Comparison of ENCODE assay signal across 8 cellular contexts in the genomic region with DNA sequence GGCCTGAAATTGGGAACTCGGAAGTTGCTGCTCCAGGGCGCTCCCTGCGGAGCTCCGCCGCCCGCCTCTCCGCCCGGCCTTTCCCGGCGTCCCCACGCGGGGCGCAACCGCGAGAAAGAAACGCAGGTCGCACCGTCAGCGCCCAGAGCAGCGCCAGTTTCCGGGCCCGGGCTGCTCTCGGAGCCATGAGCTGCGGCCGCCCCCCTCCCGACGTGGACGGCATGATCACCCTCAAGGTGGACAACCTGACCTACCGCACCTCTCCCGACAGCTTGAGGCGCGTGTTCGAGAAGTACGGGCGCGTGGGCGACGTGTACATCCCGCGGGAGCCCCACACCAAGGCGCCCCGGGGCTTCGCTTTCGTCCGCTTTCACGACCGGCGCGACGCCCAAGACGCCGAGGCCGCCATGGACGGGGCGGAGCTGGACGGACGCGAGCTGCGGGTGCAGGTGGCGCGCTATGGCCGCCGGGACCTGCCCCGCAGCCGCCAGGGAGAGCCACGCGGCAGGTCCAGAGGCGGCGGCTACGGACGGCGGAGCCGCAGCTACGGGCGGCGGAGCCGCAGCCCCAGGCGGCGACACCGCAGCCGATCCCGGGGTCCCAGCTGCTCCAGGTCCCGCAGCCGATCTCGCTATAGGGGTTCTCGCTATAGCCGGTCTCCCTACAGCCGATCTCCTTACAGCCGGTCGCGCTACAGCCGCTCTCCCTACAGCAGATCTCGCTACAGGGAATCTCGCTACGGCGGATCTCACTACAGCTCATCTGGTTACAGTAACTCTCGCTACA. TPM values are rescaled to one million over a fixed set of nuclear protein-coding genes. Genes with fewer than 3 reads are reported as not detected.
A peak's percentile ranks its signal among the peaks of the same experiment; 100 is the strongest.
DNase-seq lines count a peak whose midpoint lies in the region; ATAC-seq, FAIRE-seq and TF ChIP-seq lines count a peak whose summit lies in the region.

No MANE protein-coding gene starts in this region.

- peaks cover 12% of the 10 kb centered on the region for H3K4me1 ChIP-seq in GM23248 (ENCODE audit: insufficient read depth)
- H3K4me1 ChIP-seq in pancreas, result peaks cover 10 to 19% (median 18%) of the 10 kb centered on the region in 3 donors
- H3K4me1 ChIP-seq in transverse colon, result peaks cover 3 to 17% (median 15%) of the 10 kb centered on the region in 4 donors

- TF ChIP-seq POLR2A in transverse colon (IDR thresholded peaks at IDR 0.05), result peak; percentile 84

- H3K27ac ChIP-seq in GM23248, result peak overlapping the region; percentile 85
- peak overlapping the region; percentile 96 to 98 (median 98) for H3K27ac ChIP-seq in pancreas
- peak overlapping the region; percentile 94 to 99 (median 98) for H3K27ac ChIP-seq in transverse colon

- no peak for FAIRE-seq in pancreas (lab: Jason Lieb, UNC)

- H3K27ac Mint-ChIP-seq in activated naive CD4-positive, alpha-beta T cell treated with anti-CD3 and anti-CD28 coated beads, Interleukin-2, amount 50 U/mL, for 72 hours, result peak overlapping the region; percentile 94 to 97

- H3K27me3 ChIP-seq in GM23248 (replicated peaks; ENCODE audit: insufficient read depth) (no peaks in the 10 kb centered on the region), pancreas (no peaks in the 10 kb centered on the region), transverse colon (no peaks in the 10 kb centered on the region)

- intact Hi-C loops in Right ventricle myocardium inferior (cut with DNase I), result loop anchor here (1.0 to 10.0 kb wide), 5 partner anchors 84 to 638 kb away; partner anchors contain the start of genes CWC15, KDM4D and SESN3
- intact Hi-C loops in pancreas (cut with DNase I), result no loop called here
- intact Hi-C loops in transverse colon (cut with DNase I; ENCODE audit: low total_unique reads), result no loop called here

- TF ChIP-seq CTCF in pancreas (IDR thresholded peaks at IDR 0.05) (peak in 2 of 4 donors; percentile 39 to 54), transverse colon (IDR thresholded peaks at IDR 0.05) (peak; percentile 54 to 77 (median 64))

- H3K4me3 ChIP-seq in GM23248 (peak overlapping the region; percentile 99), pancreas (peak overlapping the region; percentile 49 to 80 (median 72)), transverse colon (peak overlapping the region; percentile 58 to 85 (median 78))

- peak; percentile 87 for DNase-seq in GM03348 (ENCODE audit: low spot score)
- DNase-seq in GM23248, result peak; percentile 91
- DNase-seq in Kasumi-1 (lab: John Stamatoyannopoulos, UW), result peak; percentile 75 to 76
- peak; percentile 77 for DNase-seq in SK-N-DZ (ENCODE audit: low spot score)
- DNase-seq in activated naive CD4-positive, alpha-beta T cell treated with anti-CD3 and anti-CD28 coated beads, Interleukin-2, amount 50 U/mL, for 72 hours (ENCODE audit: low spot score in 2 of 2), result peak; percentile 76 to 85
- DNase-seq in Right ventricle myocardium inferior (ENCODE audit: missing footprints), result peak; percentile 91
- DNase-seq in pancreas, result peak; percentile 78 to 90 (median 88)
- DNase-seq in transverse colon, result peak; percentile 85

- H3K36me3 ChIP-seq in GM23248 (ENCODE audit: low read depth) (no peaks in the 10 kb centered on the region), pancreas (no peaks in the 10 kb centered on the region), transverse colon (no peaks in the 10 kb centered on the region)

- no peaks in the 10 kb centered on the region for H4K20me1 ChIP-seq in GM23248 (ENCODE audit: insufficient read depth)

- in situ Hi-C loops in GM23248 (cut with MboI) (no loop called here), transverse colon (cut with MboI; ENCODE audit: low pct_ligation_motif_present in 1 of 4, low pct_unique_long_range_greater_than_20kb in 1 of 4, low sequenced_read_pairs in 3 of 4) (loop anchor here in 2 of 4 donors (10.0 kb wide), 3 partner anchors 78 to 638 kb away; partner anchors contain the start of genes CWC15 (in 2 of the 2) and KDM4D (in 2 of the 2))

- WGBS in GM23248 (ENCODE audit: low coverage in 1 of 2, low lambda C conversion rate in 2 of 2, missing lambda C conversion rate in 2 of 2), 2 experiments, result 1% methylated on average over 36 to 71 of the region's 97 CpGs
- WGBS in pancreas, 2 donors, result 0% methylated on average over 84 to 97 of the region's 97 CpGs
- WGBS in transverse colon (ENCODE audit: low coverage in 1 of 2), 2 donors, result 0% methylated on average over 1 to 58 of the region's 97 CpGs

- no peaks in the 10 kb centered on the region for H3K9me2 ChIP-seq in GM23248 (ENCODE audit: insufficient read depth)

- no peak for TF ChIP-seq EP300 in transverse colon (IDR thresholded peaks at IDR 0.05; ENCODE audit: low read depth)

- no peaks in the 10 kb centered on the region for H3K9me3 Mint-ChIP-seq in activated naive CD4-positive, alpha-beta T cell treated with anti-CD3 and anti-CD28 coated beads, Interleukin-2, amount 50 U/mL, for 72 hours

- ATAC-seq in activated naive CD4-positive, alpha-beta T cell treated with anti-CD3 and anti-CD28 coated beads, Interleukin-2, amount 50 U/mL, for 72 hours, result peak; percentile 70 to 78
- ATAC-seq in Right ventricle myocardium inferior (peak; percentile 88), pancreas (peak; percentile 75 to 87 (median 84))

- peaks cover 34% of the 10 kb centered on the region for H3K79me2 ChIP-seq in GM23248 (ENCODE audit: insufficient read depth)

- H3K9ac ChIP-seq in GM23248, result peak overlapping the region; percentile 93

- H3K36me3 Mint-ChIP-seq in activated naive CD4-positive, alpha-beta T cell treated with anti-CD3 and anti-CD28 coated beads, Interleukin-2, amount 50 U/mL, for 72 hours, result peaks cover 12 to 23% of the 10 kb centered on the region in 2 donors

- H3F3A ChIP-seq in GM23248 (ENCODE audit: insufficient read depth), result peaks cover 23% of the 10 kb centered on the region

- H3K4me2 ChIP-seq in GM23248 (ENCODE audit: unreplicated experiment), result peak overlapping the region; percentile 98

- peak overlapping the region; percentile 91 for H2AFZ ChIP-seq in GM23248

- H3K9me3 ChIP-seq in GM23248 (ENCODE audit: low read depth) (no peaks in the 10 kb centered on the region), pancreas (no peaks in the 10 kb centered on the region), transverse colon (no peaks in the 10 kb centered on the region)

RNA-seq across cellular contexts. Expression of gene SRSF8, which starts 0.5 kb away (rescaled TPM):
- total RNA-seq in GM23248 (2014; rRNA removed; shearing (Covaris generic)), result 14.8 and 27.7 TPM in 2 replicates
- polyA plus RNA-seq in GM23248 (2016; fragmentation: Nextera tagmentation; extraction: Ambion mirVana), result 33.3 and 39.4 TPM in 2 replicates
- 45.0 and 49.7 TPM in 2 replicates for polyA plus RNA-seq in SK-N-DZ (2014; cell fraction: cytosol; rRNA removed)
- 13.7 and 19.0 TPM in 2 replicates for polyA plus RNA-seq in SK-N-DZ (2014; cell fraction: nucleus; rRNA removed)
- total RNA-seq in activated naive CD4-positive, alpha-beta T cell treated with anti-CD3 and anti-CD28 coated beads, Interleukin-2, amount 50 U/mL, for 72 hours, result 10 to 100 TPM; 19.5 to 25.4 TPM
- total RNA-seq in Right ventricle myocardium inferior, result 22.8 TPM
- 10 to 100 TPM; 17.3 to 30.3 (median 25.0) TPM for total RNA-seq in pancreas
- 10 to 100 TPM; 28.5 to 35.9 TPM for polyA plus RNA-seq in pancreas
- total RNA-seq in transverse colon, result 10 to 100 TPM; 28.5 to 37.8 (median 33.3) TPM

RNA-seq across cellular contexts. Expression of gene KDM4F, which starts 18.0 kb away (rescaled TPM):
- not detected in 2 replicates for total RNA-seq in GM23248 (2014; rRNA removed; shearing (Covaris generic))
- not detected in 2 replicates for polyA plus RNA-seq in GM23248 (2016; fragmentation: Nextera tagmentation; extraction: Ambion mirVana)
- not detected in 2 replicates for polyA plus RNA-seq in SK-N-DZ (2014; cell fraction: cytosol; rRNA removed)
- not detected in 2 replicates for polyA plus RNA-seq in SK-N-DZ (2014; cell fraction: nucleus; rRNA removed)
- total RNA-seq in activated naive CD4-positive, alpha-beta T cell treated with anti-CD3 and anti-CD28 coated beads, Interleukin-2, amount 50 U/mL, for 72 hours, result not detected
- total RNA-seq in Right ventricle myocardium inferior, result not detected
- not detected for total RNA-seq in pancreas
- not detected for polyA plus RNA-seq in pancreas
- total RNA-seq in transverse colon, result not detected

RNA-seq across cellular contexts. Expression of gene ENDOD1, which starts 22.4 kb away (rescaled TPM):
- 33.7 and 35.9 TPM in 2 replicates for total RNA-seq in GM23248 (2014; rRNA removed; shearing (Covaris generic))
- polyA plus RNA-seq in GM23248 (2016; fragmentation: Nextera tagmentation; extraction: Ambion mirVana), result 15.5 and 16.1 TPM in 2 replicates
- polyA plus RNA-seq in SK-N-DZ (2014; cell fraction: cytosol; rRNA removed), result 5.9 and 7.3 TPM in 2 replicates
- polyA plus RNA-seq in SK-N-DZ (2014; cell fraction: nucleus; rRNA removed), result 2.0 and 3.1 TPM in 2 replicates
- total RNA-seq in activated naive CD4-positive, alpha-beta T cell treated with anti-CD3 and anti-CD28 coated beads, Interleukin-2, amount 50 U/mL, for 72 hours, result 10 to 100 TPM in 1 of 2 donors, 1 to 10 TPM in 1; 6.3 to 11.4 TPM
- 11.2 TPM for total RNA-seq in Right ventricle myocardium inferior
- 1 to 10 TPM; 3.3 to 8.9 (median 5.1) TPM for total RNA-seq in pancreas
- polyA plus RNA-seq in pancreas, result 1 to 10 TPM; 2.0 to 5.8 TPM
- total RNA-seq in transverse colon, result 10 to 100 TPM; 36.4 to 86.2 (median 73.2) TPM

RNA-seq across cellular contexts. Expression of gene KDM4E, which starts 42.2 kb away (rescaled TPM):
- not detected in 2 replicates for total RNA-seq in GM23248 (2014; rRNA removed; shearing (Covaris generic))
- polyA plus RNA-seq in GM23248 (2016; fragmentation: Nextera tagmentation; extraction: Ambion mirVana) (not detected in 2 replicates), pancreas (not detected)
- not detected in 2 replicates for polyA plus RNA-seq in SK-N-DZ (2014; cell fraction: cytosol; rRNA removed)
- polyA plus RNA-seq in SK-N-DZ (2014; cell fraction: nucleus; rRNA removed), result not detected in 2 replicates
- under 1 TPM in 1 of 2 donors, not detected in 1; 0.09 TPM for total RNA-seq in activated naive CD4-positive, alpha-beta T cell treated with anti-CD3 and anti-CD28 coated beads, Interleukin-2, amount 50 U/mL, for 72 hours
- total RNA-seq in Right ventricle myocardium inferior (not detected), pancreas (not detected), transverse colon (not detected)

Comparison
In these comparisons a context has a peak if more than half of its experiments do, and no peak if none do; other contexts are left out.
1. Peak in every context shown above with its lines: DNase-seq, ATAC-seq, H3K4me3 ChIP-seq and H3K27ac ChIP-seq.